ENCODE assay signal across 8 cellular contexts in the genomic region with DNA sequence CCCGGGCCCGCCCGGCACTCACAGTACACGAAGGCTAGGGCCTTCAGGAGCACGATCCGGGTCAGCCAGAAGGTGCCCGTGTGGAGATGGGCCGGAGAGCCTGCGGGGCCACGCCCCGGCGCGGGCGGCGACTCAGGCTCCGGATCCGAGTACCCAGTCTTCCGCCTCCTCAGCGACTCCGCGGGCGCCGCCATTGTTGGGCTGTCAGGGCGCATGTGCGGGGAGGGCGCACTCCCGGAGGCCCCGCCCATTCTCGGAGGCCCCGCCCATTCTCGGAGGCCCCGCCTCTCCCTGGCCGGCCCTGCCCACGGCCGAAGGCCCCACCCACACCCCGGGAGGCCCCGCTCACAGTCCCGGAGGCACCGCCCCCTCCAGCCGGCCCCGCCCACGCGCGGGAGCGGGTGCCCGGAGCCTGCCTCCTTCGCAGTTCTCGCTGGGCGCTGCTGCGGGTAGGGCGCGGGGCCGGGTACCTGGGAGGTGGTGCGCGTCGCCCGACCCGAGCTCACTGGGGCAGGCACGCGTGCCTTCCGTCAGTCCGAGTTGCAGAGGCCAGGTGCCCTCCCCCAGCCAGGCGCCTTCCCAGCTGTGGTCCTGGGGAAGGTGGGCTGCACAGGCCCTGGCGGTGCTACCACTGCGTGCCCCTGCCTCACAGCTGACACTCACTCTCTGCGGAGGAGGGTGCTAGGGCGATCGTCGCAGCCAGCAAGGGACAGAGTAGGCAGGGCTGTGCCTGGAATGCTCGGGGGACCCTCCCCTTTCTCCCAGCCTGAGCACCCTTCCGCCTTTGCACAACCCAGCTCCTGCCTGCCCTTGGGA. TPM values are rescaled to one million over a fixed set of nuclear protein-coding genes. Genes with fewer than 3 reads are reported as not detected.
DNase-seq lines count a peak whose midpoint lies in the region; ATAC-seq and TF ChIP-seq lines count a peak whose summit lies in the region.

A gene (minus strand): TSS at position 219 of the 816 bp plus-strand sequence. CDS start 4 bp downstream, at position 215.

- no peaks in the 10 kb centered on the region; the same call in 2 of the 3 replicates for H3K36me3 Mint-ChIP-seq in GM23338 (ENCODE audit: low read depth)
- peaks cover 2% of the 10 kb centered on the region for H3K36me3 Mint-ChIP-seq in activated naive CD4-positive, alpha-beta T cell treated with anti-CD3 and anti-CD28 coated beads, Interleukin-2, amount 50 U/mL, for 24 hours

- 0 out of 2 replicates have a peak, but pooled peaks cover 5% of the 10 kb centered on the region for H3F3A ChIP-seq in GM23338 (replicated peaks; ENCODE audit: low read depth)
- no peaks in the 10 kb centered on the region for H3F3A ChIP-seq in Loucy (ENCODE audit: low read depth)

- H3K4me2 ChIP-seq in GM23338 (peak within 1 kb of the TSS; percentile 81), Loucy (ENCODE audit: low read depth, low read length, poor library complexity, severe bottlenecking) (peak within 1 kb of the TSS; percentile 73), osteoblast (ENCODE audit: insufficient read depth, low read length) (peak within 1 kb of the TSS; percentile 87)

- H4K20me1 ChIP-seq in GM23338 (replicated peaks; ENCODE audit: insufficient read depth) (0 out of 2 replicates have a peak, but pooled peaks cover 4% of the 10 kb centered on the region), Loucy (ENCODE audit: insufficient read depth, low read length, poor library complexity, severe bottlenecking) (no peaks in the 10 kb centered on the region), osteoblast (ENCODE audit: insufficient read depth, low read length) (peaks cover 6% of the 10 kb centered on the region)

- H3K79me2 ChIP-seq in GM23338 (replicated peaks; ENCODE audit: insufficient read depth) (no peaks in the 10 kb centered on the region), Loucy (ENCODE audit: insufficient read depth, low read length) (no peaks in the 10 kb centered on the region; the same call in 1 of the 2 replicates), osteoblast (ENCODE audit: insufficient read depth, low read length) (peaks cover 14% of the 10 kb centered on the region)

- H3K4me3 ChIP-seq in GM23338, result peak within 1 kb of the TSS; percentile 84
- H3K4me3 ChIP-seq in Loucy (ENCODE audit: low read length, poor library complexity, severe bottlenecking), result peak within 1 kb of the TSS; percentile 81
- H3K4me3 ChIP-seq in osteoblast (ENCODE audit: insufficient read depth, low read length), result peak within 1 kb of the TSS; percentile 91

- peak within 1 kb of the TSS; percentile 82 for H3K9ac ChIP-seq in Loucy (ENCODE audit: low read depth, low read length, poor library complexity, severe bottlenecking)

- ATAC-seq in GM23338 (peak; percentile 82), SK-N-SH treated with all-trans-retinoic acid at 6 μM for 48 hours (peak; percentile 93)

- TF ChIP-seq CTCF in GM23338 (conservative IDR thresholded peaks at IDR 0.05; ENCODE audit: low read depth in 2 of 2), result no peak
- TF ChIP-seq CTCF in Loucy (conservative IDR thresholded peaks at IDR 0.05; ENCODE audit: low read length), result no peak
- TF ChIP-seq CTCF in osteoblast (IDR thresholded peaks at IDR 0.05; ENCODE audit: extremely low read depth, low read depth, low read length), result no peak

- peak within 1 kb of the TSS; percentile 73 for H3K4me3 Mint-ChIP-seq in GM23338
- H3K4me3 Mint-ChIP-seq in activated naive CD4-positive, alpha-beta T cell treated with anti-CD3 and anti-CD28 coated beads, Interleukin-2, amount 50 U/mL, for 24 hours, result peak within 1 kb of the TSS; percentile 80

- H3K27ac ChIP-seq in GM23338 (ENCODE audit: low read depth), result no peak within 1 kb of the TSS
- peak within 1 kb of the TSS; percentile 48 for H3K27ac ChIP-seq in osteoblast (ENCODE audit: low read depth, low read length)
- H3K27ac ChIP-seq in temporal lobe (ENCODE audit: low read depth, low read length), result peak within 1 kb of the TSS; percentile 100

- H3K36me3 ChIP-seq in GM23338 (ENCODE audit: insufficient read depth) (no peaks in the 10 kb centered on the region), Loucy (ENCODE audit: insufficient read depth, low read length) (no peaks in the 10 kb centered on the region), osteoblast (ENCODE audit: insufficient read depth, low read length) (no peaks in the 10 kb centered on the region)

- peaks cover 16% of the 10 kb centered on the region for H3K27me3 Mint-ChIP-seq in GM23338 (ENCODE audit: insufficient read depth, low read depth, poor library complexity)
- no peaks in the 10 kb centered on the region for H3K27me3 Mint-ChIP-seq in activated naive CD4-positive, alpha-beta T cell treated with anti-CD3 and anti-CD28 coated beads, Interleukin-2, amount 50 U/mL, for 24 hours

- H2AFZ ChIP-seq in GM23338 (peak within 1 kb of the TSS; percentile 95), Loucy (ENCODE audit: low read length) (peak within 1 kb of the TSS; percentile 83), osteoblast (ENCODE audit: low read length) (peak within 1 kb of the TSS; percentile 74)

- H3K9me2 ChIP-seq in GM23338 (ENCODE audit: insufficient read depth) (no peaks in the 10 kb centered on the region), Loucy (replicated peaks; ENCODE audit: low read depth, low read length) (no peaks in the 10 kb centered on the region)

- H3K4me1 ChIP-seq in GM23338 (ENCODE audit: insufficient read depth) (peaks cover 4% of the 10 kb centered on the region; the same call in 1 of the 2 replicates), Loucy (ENCODE audit: insufficient read depth, low read length, poor library complexity, severe bottlenecking) (no peaks in the 10 kb centered on the region), osteoblast (ENCODE audit: insufficient read depth, low read length) (peaks cover 7% of the 10 kb centered on the region)

- DNase-seq in ELR (ENCODE audit: low read depth) (peak; percentile 65), GM23338 (ENCODE audit: low spot score) (peak; percentile 91), glomerular visceral epithelial cell (ENCODE audit: extremely low spot score) (peak; percentile 91), osteoblast (ENCODE audit: insufficient read length, low spot score, missing footprints) (peak; percentile 100)

- H3K27ac Mint-ChIP-seq in GM23338, result no peak within 1 kb of the TSS
- peak within 1 kb of the TSS; percentile 83 for H3K27ac Mint-ChIP-seq in activated naive CD4-positive, alpha-beta T cell treated with anti-CD3 and anti-CD28 coated beads, Interleukin-2, amount 50 U/mL, for 24 hours

- H3K9me3 ChIP-seq in Loucy (ENCODE audit: insufficient read depth, low read depth, low read length) (no peaks in the 10 kb centered on the region), osteoblast (ENCODE audit: low read depth, low read length) (peaks cover 4% of the 10 kb centered on the region)

- H3K9me3 Mint-ChIP-seq in GM23338, result no peaks in the 10 kb centered on the region; the same call in 2 of the 3 replicates
- no peaks in the 10 kb centered on the region for H3K9me3 Mint-ChIP-seq in activated naive CD4-positive, alpha-beta T cell treated with anti-CD3 and anti-CD28 coated beads, Interleukin-2, amount 50 U/mL, for 24 hours

- peaks cover 11% of the 10 kb centered on the region for H3K4me1 Mint-ChIP-seq in GM23338
- peaks cover 23% of the 10 kb centered on the region for H3K4me1 Mint-ChIP-seq in activated naive CD4-positive, alpha-beta T cell treated with anti-CD3 and anti-CD28 coated beads, Interleukin-2, amount 50 U/mL, for 24 hours

- H3K27me3 ChIP-seq in GM23338 (ENCODE audit: insufficient read depth), result peaks cover 9% of the 10 kb centered on the region
- H3K27me3 ChIP-seq in Loucy (ENCODE audit: insufficient read depth, low read length, poor library complexity, severe bottlenecking), result no peaks in the 10 kb centered on the region
- H3K27me3 ChIP-seq in osteoblast (ENCODE audit: insufficient read depth, low read length), result peaks cover 43% of the 10 kb centered on the region

TF ChIP-seq in GM23338, 12 proteins besides CTCF, POLR2A, EP300 and RAD21:
- TF ChIP-seq STAT1 (IDR thresholded peaks at IDR 0.05; ENCODE audit: unreplicated experiment) (no peak), POLR2AphosphoS5 (IDR thresholded peaks at IDR 0.05; ENCODE audit: low read depth) (peak; percentile 77), JUNB (IDR thresholded peaks at IDR 0.05; ENCODE audit: unreplicated experiment) (no peak)

TF ChIP-seq in SK-N-SH treated with all-trans-retinoic acid at 6 μM for 48 hours, 23 proteins besides CTCF, POLR2A, EP300 and RAD21 (continues in another document):
- TF ChIP-seq, protein P1, sequence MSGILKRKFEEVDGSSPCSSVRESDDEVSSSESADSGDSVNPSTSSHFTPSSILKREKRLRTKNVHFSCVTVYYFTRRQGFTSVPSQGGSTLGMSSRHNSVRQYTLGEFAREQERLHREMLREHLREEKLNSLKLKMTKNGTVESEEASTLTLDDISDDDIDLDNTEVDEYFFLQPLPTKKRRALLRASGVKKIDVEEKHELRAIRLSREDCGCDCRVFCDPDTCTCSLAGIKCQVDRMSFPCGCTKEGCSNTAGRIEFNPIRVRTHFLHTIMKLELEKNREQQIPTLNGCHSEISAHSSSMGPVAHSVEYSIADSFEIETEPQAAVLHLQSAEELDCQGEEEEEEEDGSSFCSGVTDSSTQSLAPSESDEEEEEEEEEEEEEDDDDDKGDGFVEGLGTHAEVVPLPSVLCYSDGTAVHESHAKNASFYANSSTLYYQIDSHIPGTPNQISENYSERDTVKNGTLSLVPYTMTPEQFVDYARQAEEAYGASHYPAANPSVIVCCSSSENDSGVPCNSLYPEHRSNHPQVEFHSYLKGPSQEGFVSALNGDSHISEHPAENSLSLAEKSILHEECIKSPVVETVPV (CRISPR knock-in tag; IDR thresholded peaks at IDR 0.05), result no peak
- TF ChIP-seq ZNF8 (CRISPR knock-in tag; IDR thresholded peaks at IDR 0.05) (no peak), ZNF565 (CRISPR knock-in tag; conservative IDR thresholded peaks at IDR 0.05; ENCODE audit: low read depth) (no peak), PPARA (CRISPR knock-in tag; IDR thresholded peaks at IDR 0.05; ENCODE audit: borderline replicate concordance) (no peak)
- TF ChIP-seq, protein P2, sequence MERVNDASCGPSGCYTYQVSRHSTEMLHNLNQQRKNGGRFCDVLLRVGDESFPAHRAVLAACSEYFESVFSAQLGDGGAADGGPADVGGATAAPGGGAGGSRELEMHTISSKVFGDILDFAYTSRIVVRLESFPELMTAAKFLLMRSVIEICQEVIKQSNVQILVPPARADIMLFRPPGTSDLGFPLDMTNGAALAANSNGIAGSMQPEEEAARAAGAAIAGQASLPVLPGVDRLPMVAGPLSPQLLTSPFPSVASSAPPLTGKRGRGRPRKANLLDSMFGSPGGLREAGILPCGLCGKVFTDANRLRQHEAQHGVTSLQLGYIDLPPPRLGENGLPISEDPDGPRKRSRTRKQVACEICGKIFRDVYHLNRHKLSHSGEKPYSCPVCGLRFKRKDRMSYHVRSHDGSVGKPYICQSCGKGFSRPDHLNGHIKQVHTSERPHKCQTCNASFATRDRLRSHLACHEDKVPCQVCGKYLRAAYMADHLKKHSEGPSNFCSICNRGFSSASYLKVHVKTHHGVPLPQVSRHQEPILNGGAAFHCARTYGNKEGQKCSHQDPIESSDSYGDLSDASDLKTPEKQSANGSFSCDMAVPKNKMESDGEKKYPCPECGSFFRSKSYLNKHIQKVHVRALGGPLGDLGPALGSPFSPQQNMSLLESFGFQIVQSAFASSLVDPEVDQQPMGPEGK (CRISPR knock-in tag; IDR thresholded peaks at IDR 0.05; ENCODE audit: borderline replicate concordance), result no peak

RNA-seq across cellular contexts. Expression of the gene that starts here (rescaled TPM):
- 2.9 and 10.1 TPM in 2 replicates for total RNA-seq in GM23338 (2014; rRNA removed; shearing (Covaris generic))
- polyA plus RNA-seq in GM23338 (2016; fragmentation: Nextera tagmentation; extraction: Ambion mirVana), result 3.6 and 4.2 TPM in 2 replicates
- total RNA-seq in osteoblast (25.3 and 35.8 TPM in 2 replicates), temporal lobe (10.6 TPM)
